22 cellular contexts compared by ENCODE assay signal in genomic region chrY:7684546-7684945, GRCh38.
A peak's percentile ranks its signal among the peaks of the same experiment; 100 is the strongest.
DNase-seq lines count a peak whose midpoint lies in the region; ATAC-seq and TF ChIP-seq lines count a peak whose summit lies in the region.
"Had no signal": no experiment of that assay in that cellular context is flagged by ENCODE, and none has a peak within 500 bp of the region (broad histone marks: within the 10 kb centered on the region; RNA-seq: fewer than 3 reads in every experiment).

No MANE protein-coding gene starts in this region.

- H3K9me3 ChIP-seq in OCI-LY7 (ENCODE audit: low read length), result no peaks in the 10 kb centered on the region
- H3K9me3 ChIP-seq: BE2C, BLaER1 had no signal

- no peak overlapping the region for H3K27ac ChIP-seq in OCI-LY7 (ENCODE audit: low read depth, low read length, poor library complexity, severe bottlenecking)
- H3K27ac ChIP-seq: BLaER1 had no signal

- H3K79me2 ChIP-seq in OCI-LY7 (ENCODE audit: insufficient read depth, low read depth, low read length), result no peaks in the 10 kb centered on the region

- no peak overlapping the region for H3K4me2 ChIP-seq in OCI-LY7 (ENCODE audit: low read length)
- H3K4me2 ChIP-seq: BLaER1 had no signal

- H3K4me3 Mint-ChIP-seq in WTC11, result no peak overlapping the region
- H3K4me3 Mint-ChIP-seq: CD14-positive monocyte; CD4-positive, alpha-beta memory T cell; CD4-positive, CD25-positive, alpha-beta regulatory T cell; CD8-positive, alpha-beta memory T cell had no signal

- H2AFZ ChIP-seq in OCI-LY7 (ENCODE audit: low read length), result no peak overlapping the region

- H3K27me3 Mint-ChIP-seq in WTC11 (ENCODE audit: low read depth), result no peaks in the 10 kb centered on the region
- H3K27me3 Mint-ChIP-seq: CD4-positive, alpha-beta memory T cell; CD4-positive, CD25-positive, alpha-beta regulatory T cell; CD8-positive, alpha-beta memory T cell had no signal

- intact Hi-C loops in OCI-LY7 (cut with micrococcal nuclease; ENCODE audit: unreplicated experiment), result loop anchor here (5.0 kb wide), 1 partner anchor 33 kb away; no protein-coding TSS in a partner anchor
- intact Hi-C loops in Right ventricle myocardium superior (cut with DNase I), result no loop called here

- no peaks in the 10 kb centered on the region for H3K4me1 ChIP-seq in OCI-LY7 (ENCODE audit: insufficient read depth, low read length, poor library complexity, severe bottlenecking)
- H3K4me1 ChIP-seq: BE2C, BLaER1 had no signal

- TF ChIP-seq CTCF in OCI-LY7 (conservative IDR thresholded peaks at IDR 0.05; ENCODE audit: low read length) (no peak), fibroblast of villous mesenchyme (IDR thresholded peaks at IDR 0.05; ENCODE audit: insufficient read depth, low read depth, low read length) (no peak), WTC11 (IDR thresholded peaks at IDR 0.05) (no peak)

- no TSS peak for BruUV-seq in OCI-LY7 (replicated peaks; lab: Mats Ljungman, UMichigan)

- ATAC-seq in Right ventricle myocardium superior (ENCODE audit: poor library complexity) (no peak), WTC11 (no peak)

- POLR2A ChIA-PET in OCI-LY7 (lab: Charles Lee) (no interaction called here), WTC11 (lab: Charles Lee) (no interaction called here)

- H3K9me3 Mint-ChIP-seq in WTC11, result no peaks in the 10 kb centered on the region
- H3K9me3 Mint-ChIP-seq: CD4-positive, alpha-beta memory T cell; CD4-positive, CD25-positive, alpha-beta regulatory T cell; CD8-positive, alpha-beta memory T cell had no signal

- H3K4me3 ChIP-seq in OCI-LY7 (ENCODE audit: low read depth, low read length, poor library complexity, severe bottlenecking) (no peak overlapping the region), fibroblast of villous mesenchyme (ENCODE audit: low read depth, low read length) (no peak overlapping the region)
- H3K4me3 ChIP-seq: BLaER1 had no signal

- no peaks in the 10 kb centered on the region for H3K4me1 Mint-ChIP-seq in WTC11
- H3K4me1 Mint-ChIP-seq: CD4-positive, alpha-beta memory T cell; CD4-positive, CD25-positive, alpha-beta regulatory T cell; CD8-positive, alpha-beta memory T cell had no signal

- no peaks in the 10 kb centered on the region for H3K36me3 Mint-ChIP-seq in WTC11
- H3K36me3 Mint-ChIP-seq: CD14-positive monocyte; CD4-positive, alpha-beta memory T cell; CD4-positive, CD25-positive, alpha-beta regulatory T cell; CD8-positive, alpha-beta memory T cell had no signal

- peaks cover 10% of the 10 kb centered on the region; the same call in 1 of the 2 replicates for H4K20me1 ChIP-seq in OCI-LY7 (ENCODE audit: insufficient read depth, low read length)
- H4K20me1 ChIP-seq: BLaER1 had no signal

- DNase-seq in OCI-LY7 (ENCODE audit: low spot score) (peak; percentile 31), amniotic epithelial cell (ENCODE audit: low read depth) (peak; percentile 91), fibroblast of villous mesenchyme (ENCODE audit: low read depth) (peak; percentile 67), Right ventricle myocardium superior (no peak), NAMALWA (ENCODE audit: low spot score) (no peak), WTC11 (ENCODE audit: low spot score) (no peak)
- DNase-seq: 8988T; ACHN; BE2C; C1 segment of cervical spinal cord; CD4-positive, alpha-beta memory T cell; CD4-positive, CD25-positive, alpha-beta regulatory T cell; CD8-positive, alpha-beta memory T cell; COR-L47; DMS 273 treated with DMSO at 0.1 percent for 48 hours; DMS153; DMS53; DMS79; DND-41; GF-D8 had no signal

- CTCF ChIA-PET in OCI-LY7 (lab: Charles Lee; ENCODE audit: unreplicated experiment), result no interaction called here
- CTCF ChIA-PET in WTC11 (lab: Charles Lee), result no interaction called here

- H3K9me2 ChIP-seq in OCI-LY7 (ENCODE audit: insufficient read depth, low read length), result no peaks in the 10 kb centered on the region

- no peaks in the 10 kb centered on the region for H3K36me3 ChIP-seq in OCI-LY7 (ENCODE audit: insufficient read depth, low read length)
- H3K36me3 ChIP-seq: BE2C, BLaER1 had no signal

- no peak overlapping the region for H3K27ac Mint-ChIP-seq in WTC11
- H3K27ac Mint-ChIP-seq: CD4-positive, alpha-beta memory T cell; CD4-positive, CD25-positive, alpha-beta regulatory T cell; CD8-positive, alpha-beta memory T cell had no signal

TF ChIP-seq in WTC11, 78 proteins besides CTCF, POLR2A, EP300 and RAD21:
- TF ChIP-seq PREB (CRISPR knock-in tag; IDR thresholded peaks at IDR 0.05; ENCODE audit: borderline replicate concordance), result no peak
- TF ChIP-seq ERG (CRISPR knock-in tag; IDR thresholded peaks at IDR 0.05), result no peak
- TF ChIP-seq CDX4 (CRISPR knock-in tag; IDR thresholded peaks at IDR 0.05; ENCODE audit: borderline replicate concordance), result no peak
- TF ChIP-seq RORB (CRISPR knock-in tag; IDR thresholded peaks at IDR 0.05), result no peak
- TF ChIP-seq TEAD1 (CRISPR knock-in tag; IDR thresholded peaks at IDR 0.05), result no peak

Comparison
In these comparisons a context has a peak if more than half of its experiments do, and no peak if none do; other contexts are left out.
1. DNase-seq: peak in OCI-LY7 (single experiment), amniotic epithelial cell (single experiment) and fibroblast of villous mesenchyme (single experiment); none in Right ventricle myocardium superior (single experiment), NAMALWA (single experiment) and WTC11 (single experiment).